ENCODE assay signal across 20 cellular contexts in the genomic region with DNA sequence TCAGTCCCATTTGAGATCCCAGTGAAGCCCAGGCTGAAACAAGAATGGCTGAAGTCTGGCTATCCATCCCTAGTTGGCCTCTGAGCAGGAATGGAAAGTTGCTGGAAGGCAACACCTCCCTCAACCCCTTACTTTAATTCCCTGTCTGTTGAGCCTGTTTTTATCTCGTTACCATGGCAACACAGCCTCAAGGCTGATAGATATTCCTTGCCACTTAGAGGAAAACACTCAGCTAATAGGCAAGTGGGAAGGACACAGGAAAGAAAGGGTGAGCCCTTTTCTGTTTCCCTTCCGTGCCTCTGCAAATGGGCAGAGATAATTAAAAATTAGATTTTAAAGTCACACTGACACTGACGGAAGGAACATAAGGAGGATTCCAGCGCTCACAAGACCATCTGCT.
A peak's percentile ranks its signal among the peaks of the same experiment; 100 is the strongest.
DNase-seq lines count a peak whose midpoint lies in the region; ATAC-seq and TF ChIP-seq lines count a peak whose summit lies in the region.
"Had no signal": no experiment of that assay in that cellular context is flagged by ENCODE, and none has a peak within 500 bp of the region (broad histone marks: within the 10 kb centered on the region; RNA-seq: fewer than 3 reads in every experiment).

No MANE protein-coding gene starts in this region.

- peaks cover 49% of the 10 kb centered on the region for H3K4me1 Mint-ChIP-seq in neural progenitor cell
- H3K4me1 Mint-ChIP-seq: CD8-positive, alpha-beta memory T cell; central memory CD8-positive, alpha-beta T cell had no signal

- no peak overlapping the region for H3K9ac ChIP-seq in NT2/D1 (ENCODE audit: insufficient read length, low read depth)
- H3K9ac ChIP-seq in neural progenitor cell: no peak overlapping the region

- no peak overlapping the region for H3K4me3 Mint-ChIP-seq in neural progenitor cell
- H3K4me3 Mint-ChIP-seq: activated T-cell treated with anti-CD3 and anti-CD28 coated beads, Interleukin-2, amount 50 U/mL, for 4 hours; CD8-positive, alpha-beta memory T cell; central memory CD8-positive, alpha-beta T cell; HFFc6 had no signal

- no peaks in the 10 kb centered on the region for H3K79me2 ChIP-seq in neural progenitor cell (ENCODE audit: low read depth)

- TF ChIP-seq CTCF in fibroblast of pulmonary artery (IDR thresholded peaks at IDR 0.05; ENCODE audit: low read length, missing control alignments) (no peak), neural progenitor cell (IDR thresholded peaks at IDR 0.05) (no peak), right atrium auricular region (IDR thresholded peaks at IDR 0.05) (no peak)

- H2AFZ ChIP-seq in neural progenitor cell (replicated peaks): no peak overlapping the region

- H4K20me1 ChIP-seq in neural progenitor cell (ENCODE audit: low read depth): no peaks in the 10 kb centered on the region

- H3F3A ChIP-seq in neural progenitor cell (ENCODE audit: low read depth): no peaks in the 10 kb centered on the region

- H3K27me3 Mint-ChIP-seq in neural progenitor cell (ENCODE audit: insufficient read depth, low read depth): peaks cover 6% of the 10 kb centered on the region

- H3K9me3 Mint-ChIP-seq in neural progenitor cell: peaks cover 9% of the 10 kb centered on the region
- H3K9me3 Mint-ChIP-seq: activated T-cell treated with anti-CD3 and anti-CD28 coated beads, Interleukin-2, amount 50 U/mL, for 4 hours; CD8-positive, alpha-beta memory T cell; central memory CD8-positive, alpha-beta T cell had no signal

- no peak for TF ChIP-seq POLR2A in GM18505 (IDR thresholded peaks at IDR 0.05; ENCODE audit: borderline replicate concordance, extremely low read depth, insufficient read depth, insufficient read length)

- H3K27ac ChIP-seq in neural progenitor cell: no peak overlapping the region
- no peak overlapping the region for H3K27ac ChIP-seq in right atrium auricular region
- H3K27ac ChIP-seq: 22Rv1, esophagus muscularis mucosa, left ventricle myocardium inferior had no signal

- H3K27ac Mint-ChIP-seq in neural progenitor cell: peak overlapping the region; percentile 93
- H3K27ac Mint-ChIP-seq: CD8-positive, alpha-beta memory T cell; HFFc6 had no signal

- H3K4me1 ChIP-seq in NT2/D1 (ENCODE audit: insufficient read depth, insufficient read length) (peaks cover 8% of the 10 kb centered on the region), neural progenitor cell (no peaks in the 10 kb centered on the region), right atrium auricular region (no peaks in the 10 kb centered on the region)
- H3K4me1 ChIP-seq: esophagus muscularis mucosa had no signal

- H3K36me3 ChIP-seq in NT2/D1 (ENCODE audit: insufficient read depth, insufficient read length, low read length) (no peaks in the 10 kb centered on the region), neural progenitor cell (no peaks in the 10 kb centered on the region), right atrium auricular region (no peaks in the 10 kb centered on the region)
- H3K36me3 ChIP-seq: esophagus muscularis mucosa, left ventricle myocardium inferior had no signal

- H3K4me3 ChIP-seq in NT2/D1 (ENCODE audit: insufficient read length, low read depth) (no peak overlapping the region), fibroblast of pulmonary artery (replicated peaks; ENCODE audit: low read depth, low read length) (no peak overlapping the region), neural progenitor cell (no peak overlapping the region), right atrium auricular region (no peak overlapping the region)
- H3K4me3 ChIP-seq: esophagus muscularis mucosa, left ventricle myocardium inferior had no signal

- no peak overlapping the region for H3K4me2 ChIP-seq in neural progenitor cell

- DNase-seq in NCI-H1417 (lab: John Stamatoyannopoulos, UW): peak in 2 of 3 experiments; percentile 9 to 41
- DNase-seq in NCI-H1417 treated with DMSO at 0.1 percent for 48 hours (lab: John Stamatoyannopoulos, UW): no peak
- peak; percentile 38 for DNase-seq in NT2/D1 (ENCODE audit: low read depth, low spot score)
- peak; percentile 8 for DNase-seq in fibroblast of pulmonary artery (ENCODE audit: low read depth)
- peak; percentile 35 for DNase-seq in neural progenitor cell (ENCODE audit: low spot score)
- no peak for DNase-seq in right atrium auricular region (ENCODE audit: low spot score)
- DNase-seq: activated CD8-positive, alpha-beta memory T cell treated with anti-CD3 and anti-CD28 coated beads for 24 hours; activated naive CD4-positive, alpha-beta T cell treated with Interleukin-2 at 50 U/mL for 16 hours; activated T-cell treated with anti-CD3 and anti-CD28 coated beads, Interleukin-2, amount 50 U/mL, for 4 hours; CD8-positive, alpha-beta memory T cell; HFFc6; left ventricle myocardium inferior; NCI-H187 treated with DMSO at 0.1 percent for 48 hours; NCI-H510A; retina had no signal

- ATAC-seq in HG03565 (IDR thresholded peaks at IDR 0.05; ENCODE audit: unreplicated experiment): no peak
- ATAC-seq in GM18505 (IDR thresholded peaks at IDR 0.05; ENCODE audit: unreplicated experiment): no peak
- ATAC-seq: activated T-cell treated with anti-CD3 and anti-CD28 coated beads, Interleukin-2, amount 50 U/mL, for 4 hours had no signal

- H3K27me3 ChIP-seq in NT2/D1 (ENCODE audit: insufficient read depth, insufficient read length): no peaks in the 10 kb centered on the region
- H3K27me3 ChIP-seq in neural progenitor cell: no peaks in the 10 kb centered on the region
- no peaks in the 10 kb centered on the region for H3K27me3 ChIP-seq in right atrium auricular region

- peaks cover 13% of the 10 kb centered on the region for H3K36me3 Mint-ChIP-seq in neural progenitor cell
- H3K36me3 Mint-ChIP-seq: CD8-positive, alpha-beta memory T cell had no signal

- peaks cover 8% of the 10 kb centered on the region; the same call in 1 of the 2 replicates for H3K9me3 ChIP-seq in NT2/D1 (ENCODE audit: insufficient read depth, low read length)
- no peaks in the 10 kb centered on the region for H3K9me3 ChIP-seq in neural progenitor cell (ENCODE audit: low read depth)
- H3K9me3 ChIP-seq in right atrium auricular region: no peaks in the 10 kb centered on the region
- H3K9me3 ChIP-seq: esophagus muscularis mucosa had no signal

Comparison
In these comparisons a context has a peak if more than half of its experiments do, and no peak if none do; other contexts are left out.
1. DNase-seq: peak in NCI-H1417 (2 of 3), NT2/D1 (single experiment), fibroblast of pulmonary artery (single experiment) and neural progenitor cell (single experiment); none in NCI-H1417 treated with DMSO at 0.1 percent for 48 hours (single experiment) and right atrium auricular region (single experiment).